ENCODE assay signal across 21 cellular contexts in the genomic region with DNA sequence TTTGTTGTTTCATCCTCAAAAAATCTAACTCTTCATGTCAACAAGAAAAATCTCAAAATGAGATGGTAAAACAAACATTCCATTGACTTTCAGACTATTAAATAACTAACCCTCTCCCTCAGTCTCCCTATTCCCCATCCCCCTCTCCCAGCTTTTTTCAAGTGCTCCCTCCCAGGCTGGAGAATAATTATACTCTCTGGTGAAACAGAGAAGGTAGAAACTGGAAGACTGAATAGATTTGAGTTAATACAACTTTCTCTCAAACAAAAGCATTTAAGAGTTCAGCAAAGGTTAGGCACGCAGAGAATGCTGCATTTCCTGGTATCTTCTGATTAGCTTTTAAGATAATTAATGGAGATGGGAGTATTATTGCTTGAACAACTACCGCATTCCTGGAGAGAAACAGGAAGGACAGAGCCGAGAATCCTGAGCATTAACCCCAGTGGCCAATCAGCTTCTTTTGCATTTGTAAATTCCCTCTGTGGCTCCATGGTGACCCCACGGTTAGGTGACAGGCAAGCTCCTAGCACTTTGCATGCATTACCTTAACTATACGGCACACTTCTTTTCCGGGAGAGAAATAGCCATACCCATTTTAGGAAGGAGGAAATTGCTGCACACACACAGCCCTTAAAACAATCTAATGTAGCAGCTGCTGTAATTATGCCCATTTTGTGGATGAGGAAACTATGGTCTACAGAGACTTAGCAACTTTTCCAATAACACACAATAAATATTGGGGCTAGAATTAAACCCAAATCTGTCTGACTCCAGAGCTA.
DNase-seq lines count a peak whose midpoint lies in the region; ATAC-seq, FAIRE-seq and TF ChIP-seq lines count a peak whose summit lies in the region.
"Had no signal": no experiment of that assay in that cellular context is flagged by ENCODE, and none has a peak within 500 bp of the region (broad histone marks: within the 10 kb centered on the region; RNA-seq: fewer than 3 reads in every experiment).

No MANE protein-coding gene starts in this region.

- TF ChIP-seq EP300 in K562 (IDR thresholded peaks at IDR 0.05; ENCODE audit: low read length): no peak

- no peak for DNase-seq in K562 (ENCODE audit: extremely low read depth in 1 of 4, low spot score in 3 of 4)
- DNase-seq in left kidney (ENCODE audit: low read depth, low spot score): peak; percentile 74
- DNase-seq in medulla oblongata (ENCODE audit: extremely low spot score): no peak
- DNase-seq in GM13977 (ENCODE audit: low spot score): no peak
- DNase-seq in germinal center (ENCODE audit: low spot score): no peak
- DNase-seq: activated CD4-positive, alpha-beta T cell treated with anti-CD3 and anti-CD28 coated beads, Interleukin-2, amount 50 U/mL, for 48 hours; activated T-cell treated with anti-CD3 and anti-CD28 coated beads, Interleukin-2, amount 50 U/mL, for 4 hours; esophagus squamous epithelium; KG1; left lung; NCI-H1092 treated with DMSO at 0.1 percent for 48 hours; NCI-H82; psoas muscle; spleen; SW 1271 had no signal

- H3K4me3 Mint-ChIP-seq in stimulated activated memory B cell treated with anti-CD40 and anti-IgM and Interleukin-4, amounts not matched to agents 10 μg/mL and 1 μg/mL and 100 μg/mL, for 72 hours: no peak overlapping the region
- H3K4me3 Mint-ChIP-seq: activated naive CD8-positive, alpha-beta T cell; activated T-cell treated with anti-CD3 and anti-CD28 coated beads, Interleukin-2, amount 50 U/mL, for 4 hours; B cell had no signal

- in situ Hi-C loops in K562 (cut with MboI) (no loop called here), GM13977 (cut with MboI; ENCODE audit: low pct_unique_long_range_greater_than_20kb, low sequenced_read_pairs, unreplicated experiment) (no loop called here)

- H3K27ac ChIP-seq in HUES64 (ENCODE audit: low read depth, low read length) (peak overlapping the region; percentile 80), K562 (ENCODE audit: extremely low read depth, low read depth, low read length) (no peak overlapping the region)
- H3K27ac ChIP-seq: esophagus squamous epithelium, left lung, psoas muscle, spleen, thoracic aorta had no signal

- H3K9ac ChIP-seq in HUES64 (ENCODE audit: low read depth, low read length): no peak overlapping the region
- H3K9ac ChIP-seq in K562 (ENCODE audit: insufficient read depth in 1 of 2, low read depth in 2 of 2, low read length in 2 of 2): no peak overlapping the region

- H3K4me2 ChIP-seq in K562 (ENCODE audit: insufficient read depth, low read length): no peak overlapping the region

- H3K79me2 ChIP-seq in K562 (ENCODE audit: control insufficient read depth, insufficient read depth, low read length): no peaks in the 10 kb centered on the region

- H3K4me1 Mint-ChIP-seq in stimulated activated memory B cell treated with anti-CD40 and anti-IgM and Interleukin-4, amounts not matched to agents 10 μg/mL and 1 μg/mL and 100 μg/mL, for 72 hours: peaks cover 8% of the 10 kb centered on the region

- TF ChIP-seq POLR2A in K562 (conservative IDR thresholded peaks at IDR 0.05): no peak

- H3K9me3 ChIP-seq in HUES64 (ENCODE audit: insufficient read depth, low read depth, low read length) (peaks cover 27% of the 10 kb centered on the region), K562 (replicated peaks; ENCODE audit: control insufficient read depth, insufficient read depth, low read depth, low read length) (no peaks in the 10 kb centered on the region)

- POLR2A ChIA-PET in K562 (lab: Yijun Ruan, JAX): interaction anchor here (1.2 kb wide), 1 partner anchor 13 kb away, joined by 4 read pairs; no protein-coding TSS in a partner anchor

- H3K4me3 ChIP-seq in HUES64 (ENCODE audit: low read length): no peak overlapping the region
- H3K4me3 ChIP-seq in K562: no peak overlapping the region
- H3K4me3 ChIP-seq: esophagus squamous epithelium, left lung, psoas muscle, spleen, thoracic aorta had no signal

- H4K20me1 ChIP-seq in K562 (replicated peaks; ENCODE audit: control insufficient read depth, insufficient read depth, low read length): no peaks in the 10 kb centered on the region

- no peak for FAIRE-seq in K562 (lab: Jason Lieb, UNC)
- FAIRE-seq: D721Med had no signal

- no peaks in the 10 kb centered on the region for H3K27me3 Mint-ChIP-seq in stimulated activated memory B cell treated with anti-CD40 and anti-IgM and Interleukin-4, amounts not matched to agents 10 μg/mL and 1 μg/mL and 100 μg/mL, for 72 hours
- H3K27me3 Mint-ChIP-seq: B cell had no signal

- H3K27me3 ChIP-seq in HUES64 (ENCODE audit: insufficient read depth, low read length): no peaks in the 10 kb centered on the region
- H3K27me3 ChIP-seq in K562 (ENCODE audit: control insufficient read depth in 2 of 2, insufficient read depth in 2 of 2, low read length in 2 of 2): no peaks in the 10 kb centered on the region
- H3K27me3 ChIP-seq: esophagus squamous epithelium, left lung, spleen had no signal

- no peak for TF ChIP-seq RAD21 in K562 (CRISPR knock-in tag; conservative IDR thresholded peaks at IDR 0.05 in 1 of 2, IDR thresholded peaks at IDR 0.05 in 1 of 2)

- WGBS in HUES64: 15% methylated on average over 6 of the region's 6 CpGs
- WGBS in K562 (ENCODE audit: insufficient coverage, low coverage, missing lambda C conversion rate): 27% methylated on average over 6 of the region's 6 CpGs

- no peaks in the 10 kb centered on the region for H3K9me1 ChIP-seq in K562 (ENCODE audit: control insufficient read depth, insufficient read depth, low read length)

- H3K36me3 ChIP-seq in HUES64 (ENCODE audit: insufficient read depth, low read length): no peaks in the 10 kb centered on the region
- no peaks in the 10 kb centered on the region for H3K36me3 ChIP-seq in K562 (ENCODE audit: control insufficient read depth, insufficient read depth, low read length)
- H3K36me3 ChIP-seq: esophagus squamous epithelium, left lung, spleen, thoracic aorta had no signal

- peaks cover 12% of the 10 kb centered on the region for H3K9me3 Mint-ChIP-seq in stimulated activated memory B cell treated with anti-CD40 and anti-IgM and Interleukin-4, amounts not matched to agents 10 μg/mL and 1 μg/mL and 100 μg/mL, for 72 hours

- CTCF ChIA-PET in K562 (lab: Yijun Ruan, JAX; ENCODE audit: low intra/inter-chr PET ratio): no interaction called here

- no TSS peak for BruUV-seq in K562 (replicated peaks; lab: Mats Ljungman, UMichigan)

- peak overlapping the region; percentile 37 for H3K27ac Mint-ChIP-seq in stimulated activated memory B cell treated with anti-CD40 and anti-IgM and Interleukin-4, amounts not matched to agents 10 μg/mL and 1 μg/mL and 100 μg/mL, for 72 hours
- H3K27ac Mint-ChIP-seq: activated naive CD8-positive, alpha-beta T cell; B cell had no signal

- peak overlapping the region; percentile 54 for H2AFZ ChIP-seq in K562 (ENCODE audit: low read depth, low read length)

- H3K36me3 Mint-ChIP-seq in stimulated activated memory B cell treated with anti-CD40 and anti-IgM and Interleukin-4, amounts not matched to agents 10 μg/mL and 1 μg/mL and 100 μg/mL, for 72 hours: peaks cover 16% of the 10 kb centered on the region

- no peak for ATAC-seq in K562
- no peak for ATAC-seq in stimulated activated memory B cell treated with anti-CD40 and anti-IgM and Interleukin-4, amounts not matched to agents 10 μg/mL and 1 μg/mL and 100 μg/mL, for 72 hours
- ATAC-seq: activated T-cell treated with anti-CD3 and anti-CD28 coated beads, Interleukin-2, amount 50 U/mL, for 4 hours; left lung; psoas muscle had no signal

- H3K4me1 ChIP-seq in HUES64 (ENCODE audit: insufficient read depth, low read length) (peaks cover 34% of the 10 kb centered on the region), K562 (replicated peaks in 1 of 2; ENCODE audit: control insufficient read depth in 2 of 2, insufficient read depth in 2 of 2, low read length in 2 of 2) (peaks cover 4 to 10% of the 10 kb centered on the region in 2 experiments; a peak in 4 of 5 replicates)
- H3K4me1 ChIP-seq: left lung, spleen had no signal

- intact Hi-C loops in K562 (cut with micrococcal nuclease): loop anchor here (5.0 kb wide), 1 partner anchor 173 kb away; no protein-coding TSS in a partner anchor

- TF ChIP-seq CTCF in K562 (IDR thresholded peaks at IDR 0.05 in 2 of 3, conservative IDR thresholded peaks at IDR 0.05 in 1 of 3; ENCODE audit: insufficient read depth in 2 of 3, low read depth in 1 of 3, low read length in 3 of 3) (no peak), GM13977 (IDR thresholded peaks at IDR 0.05; ENCODE audit: extremely low read depth, insufficient read depth, missing control alignments) (no peak)

TF ChIP-seq in K562, 482 proteins besides CTCF, POLR2A, EP300 and RAD21 (continues in another document):
- TF ChIP-seq, protein P1, sequence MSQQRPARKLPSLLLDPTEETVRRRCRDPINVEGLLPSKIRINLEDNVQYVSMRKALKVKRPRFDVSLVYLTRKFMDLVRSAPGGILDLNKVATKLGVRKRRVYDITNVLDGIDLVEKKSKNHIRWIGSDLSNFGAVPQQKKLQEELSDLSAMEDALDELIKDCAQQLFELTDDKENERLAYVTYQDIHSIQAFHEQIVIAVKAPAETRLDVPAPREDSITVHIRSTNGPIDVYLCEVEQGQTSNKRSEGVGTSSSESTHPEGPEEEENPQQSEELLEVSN (IDR thresholded peaks at IDR 0.05; ENCODE audit: borderline replicate concordance in 1 of 2, extremely low read depth in 1 of 2, insufficient read depth in 1 of 2, insufficient read length in 1 of 2, low read depth in 1 of 2, low read length in 1 of 2, poor library complexity in 1 of 2, severe bottlenecking in 1 of 2): no peak
- no peak for TF ChIP-seq STAG1 (CRISPR knock-in tag; IDR thresholded peaks at IDR 0.05; ENCODE audit: borderline replicate concordance)
- TF ChIP-seq PTRF (tag; IDR thresholded peaks at IDR 0.05): no peak
- no peak for TF ChIP-seq CBX2 (IDR thresholded peaks at IDR 0.05; ENCODE audit: insufficient read depth, low read length, poor library complexity, severe bottlenecking)
- no peak for TF ChIP-seq ZNF134 (CRISPR knock-in tag; conservative IDR thresholded peaks at IDR 0.05)
